ENCODE assay signal across 22 cellular contexts in genomic region chr22:29112102-29112501, GRCh38. TPM values are rescaled to one million over a fixed set of nuclear protein-coding genes. Genes with fewer than 3 reads are reported as not detected.
DNase-seq lines count a peak whose midpoint lies in the region; FAIRE-seq and TF ChIP-seq lines count a peak whose summit lies in the region.
"Had no signal": no experiment of that assay in that cellular context is flagged by ENCODE, and none has a peak within 500 bp of the region (broad histone marks: within the 10 kb centered on the region; RNA-seq: fewer than 3 reads in every experiment).

No MANE protein-coding gene starts in this region.

- no peak overlapping the region for H2BK120ac ChIP-seq in H1 (replicated peaks; ENCODE audit: low read depth, low read length)

- H3K27me3 ChIP-seq in H1 (replicated peaks in 1 of 4; ENCODE audit: control insufficient read depth in 3 of 4, extremely low read depth in 1 of 4, insufficient read depth in 3 of 4, low read length in 3 of 4) (no peaks in the 10 kb centered on the region), osteoblast (ENCODE audit: insufficient read depth, low read length) (no peaks in the 10 kb centered on the region)
- H3K27me3 ChIP-seq: breast epithelium, gastrocnemius medialis, left lung, right atrium auricular region, transverse colon had no signal

- H3K36me3 Mint-ChIP-seq in chondrocyte (ENCODE audit: low read depth) = no peaks in the 10 kb centered on the region
- H3K36me3 Mint-ChIP-seq in activated CD4-positive, alpha-beta T cell treated with anti-CD3 and anti-CD28 coated beads, Interleukin-2, amount 10 ng/mL, durations not matched to agents 24 days and 14 days (ENCODE audit: low read depth) = no peaks in the 10 kb centered on the region

- H3K27ac ChIP-seq in H1 (ENCODE audit: low read depth, low read length) (no peak overlapping the region), osteoblast (ENCODE audit: low read depth, low read length) (no peak overlapping the region), OCI-LY7 (ENCODE audit: low read depth, low read length, poor library complexity, severe bottlenecking) (no peak overlapping the region)
- H3K27ac ChIP-seq: epithelial cell of prostate, gastrocnemius medialis, left lung, right atrium auricular region had no signal

- peak; percentile 37 to 49 for TF ChIP-seq RAD21 in H1 (IDR thresholded peaks at IDR 0.05 in 1 of 2, conservative IDR thresholded peaks at IDR 0.05 in 1 of 2; ENCODE audit: low read depth in 2 of 2, low read length in 2 of 2)

- H3K4me1 Mint-ChIP-seq in chondrocyte (ENCODE audit: low read depth) = no peaks in the 10 kb centered on the region
- H3K4me1 Mint-ChIP-seq in activated CD4-positive, alpha-beta T cell treated with anti-CD3 and anti-CD28 coated beads, Interleukin-2, amount 10 ng/mL, durations not matched to agents 24 days and 14 days = no peaks in the 10 kb centered on the region

- no peaks in the 10 kb centered on the region for H3K9me3 ChIP-seq in H1 (ENCODE audit: insufficient read depth in 2 of 2, low read depth in 1 of 2, low read length in 1 of 2)
- H3K9me3 ChIP-seq in osteoblast (ENCODE audit: low read depth, low read length) = no peaks in the 10 kb centered on the region
- H3K9me3 ChIP-seq in OCI-LY7 (ENCODE audit: low read length) = no peaks in the 10 kb centered on the region
- H3K9me3 ChIP-seq: breast epithelium, gastrocnemius medialis, left lung, right atrium auricular region, transverse colon had no signal

- H3K23ac ChIP-seq in H1 (ENCODE audit: insufficient read length) = no peak overlapping the region

- peaks cover 0 to 2% (median 0%) of the 10 kb centered on the region in 4 experiments; a peak in 1 of 7 replicates for H3K4me1 ChIP-seq in H1 (replicated peaks in 1 of 4; ENCODE audit: control insufficient read depth in 3 of 4, insufficient read depth in 4 of 4, low read length in 3 of 4)
- peaks cover 7% of the 10 kb centered on the region for H3K4me1 ChIP-seq in osteoblast (ENCODE audit: insufficient read depth, low read length)
- no peaks in the 10 kb centered on the region for H3K4me1 ChIP-seq in OCI-LY7 (ENCODE audit: insufficient read depth, low read length, poor library complexity, severe bottlenecking)
- H3K4me1 ChIP-seq: breast epithelium had no signal

- peak; percentile 25 for DNase-seq in NCI-H2171 treated with DMSO at 0.1 percent for 48 hours (lab: John Stamatoyannopoulos, UW)
- DNase-seq in NCI-H2171 (lab: John Stamatoyannopoulos, UW) = no peak
- DNase-seq in NCI-H146 (lab: John Stamatoyannopoulos, UW) = peak; percentile 61
- no peak for DNase-seq in H1 (ENCODE audit: low read depth in 1 of 2, low spot score in 2 of 2)
- peak; percentile 30 for DNase-seq in osteoblast (ENCODE audit: insufficient read length, low spot score, missing footprints)
- no peak for DNase-seq in OCI-LY7 (ENCODE audit: low spot score)
- DNase-seq in chondrocyte (ENCODE audit: low spot score) = no peak
- DNase-seq in activated CD4-positive, alpha-beta T cell treated with anti-CD3 and anti-CD28 coated beads, Interleukin-2, amount 10 ng/mL, durations not matched to agents 24 days and 14 days = no peak
- DNase-seq: C1 segment of cervical spinal cord; gastrocnemius medialis; H9; left lung; NCI-H1105; stimulated activated naive CD8-positive, alpha-beta T cell treated with anti-CD3 and anti-CD28 coated beads, Interleukin-15, Interleukin-2, amounts not matched to agents 100 U/mL and 50 U/mL, for 24 hours; transverse colon had no signal

- H2AFZ ChIP-seq in H1 (ENCODE audit: low read length) = no peak overlapping the region
- no peak overlapping the region for H2AFZ ChIP-seq in osteoblast (ENCODE audit: low read length)
- H2AFZ ChIP-seq in OCI-LY7 (ENCODE audit: low read length) = no peak overlapping the region

- no peak for TF ChIP-seq POLR2A in H1 (IDR thresholded peaks at IDR 0.05; ENCODE audit: control extremely low read depth in 1 of 2, low read depth in 2 of 2, low read length in 2 of 2)

- no peak overlapping the region for H3K4ac ChIP-seq in H1 (replicated peaks; ENCODE audit: insufficient read length, low read depth, low read length)

- H3K23me2 ChIP-seq in H1 (ENCODE audit: low read depth, low read length) = no peaks in the 10 kb centered on the region

- no peak overlapping the region for H2BK20ac ChIP-seq in H1 (ENCODE audit: low read length)

- no peak for TF ChIP-seq EP300 in H1 (IDR thresholded peaks at IDR 0.05; ENCODE audit: borderline replicate concordance in 1 of 2, low read depth in 2 of 2, low read length in 2 of 2)

- 90% methylated on average over 3 of the region's 3 CpGs; no CpG with 5 or more reads in 1 of the 2 experiments for WGBS in H1 (ENCODE audit: extremely low coverage in 1 of 2, insufficient coverage in 1 of 2, insufficient read length in 1 of 2, insufficient replicate concordance in 2 of 2, low coverage in 1 of 2, low lambda C conversion rate in 2 of 2, missing lambda C conversion rate in 1 of 2), 2 experiments

- CTCF ChIA-PET in H1 (lab: Charles Lee; ENCODE audit: partially characterized antibody) (interaction anchor here (0.6 to 2.1 kb wide), 7 partner anchors 29 to 260 kb away, joined by 3 to 7 read pairs (median 4); no protein-coding TSS in a partner anchor), OCI-LY7 (lab: Charles Lee; ENCODE audit: unreplicated experiment) (no interaction called here)

- TF ChIP-seq CTCF in H1 (IDR thresholded peaks at IDR 0.05; ENCODE audit: control extremely low read depth in 1 of 3, insufficient read depth in 1 of 3, low read depth in 1 of 3, low read length in 3 of 3) = peak in 2 of 3 experiments; percentile 15 to 25; a peak in 2 of 4 replicates
- TF ChIP-seq CTCF in osteoblast (IDR thresholded peaks at IDR 0.05; ENCODE audit: extremely low read depth, low read depth, low read length) = no peak
- no peak for TF ChIP-seq CTCF in OCI-LY7 (conservative IDR thresholded peaks at IDR 0.05; ENCODE audit: low read length)
- TF ChIP-seq CTCF in chondrocyte (IDR thresholded peaks at IDR 0.05) = no peak

- H3K9ac ChIP-seq in H1 (replicated peaks in 1 of 4; ENCODE audit: extremely low read depth in 1 of 4, low read depth in 3 of 4, low read length in 3 of 4) = no peak overlapping the region

- H3K4me2 ChIP-seq in H1 (ENCODE audit: insufficient read depth in 1 of 2, low read depth in 2 of 2, low read length in 2 of 2) (no peak overlapping the region), osteoblast (ENCODE audit: insufficient read depth, low read length) (no peak overlapping the region), OCI-LY7 (ENCODE audit: low read length) (no peak overlapping the region)

- POLR2A ChIA-PET in H1 (lab: Charles Lee; ENCODE audit: partially characterized antibody) = no interaction called here
- POLR2A ChIA-PET in OCI-LY7 (lab: Charles Lee) = interaction anchor here (0.7 kb wide), 1 partner anchor 926 kb away, joined by 4 read pairs; no protein-coding TSS in a partner anchor

- H4K5ac ChIP-seq in H1 (ENCODE audit: insufficient read length, low read depth, low read length) = no peak overlapping the region

- H3K56ac ChIP-seq in H1 (replicated peaks; ENCODE audit: insufficient read length, low read depth, low read length) = no peak overlapping the region

- no peak for FAIRE-seq in H1 (lab: Jason Lieb, UNC)

- no peak overlapping the region for H3K4me3 Mint-ChIP-seq in chondrocyte (ENCODE audit: unreplicated experiment)
- no peak overlapping the region for H3K4me3 Mint-ChIP-seq in activated CD4-positive, alpha-beta T cell treated with anti-CD3 and anti-CD28 coated beads, Interleukin-2, amount 10 ng/mL, durations not matched to agents 24 days and 14 days
- H3K4me3 Mint-ChIP-seq: dendritic cell treated with granulocyte-macrophage colony-stimulating factor and Interleukin-4, amounts not matched to agents 40 ng/mL and 50 ng/mL, for 4 days; H9 had no signal

- H3K36me3 ChIP-seq in H1 (ENCODE audit: control insufficient read depth in 2 of 4, insufficient read depth in 4 of 4, low read length in 3 of 4) (no peaks in the 10 kb centered on the region), osteoblast (ENCODE audit: insufficient read depth, low read length) (no peaks in the 10 kb centered on the region), OCI-LY7 (ENCODE audit: insufficient read depth, low read length) (no peaks in the 10 kb centered on the region)
- H3K36me3 ChIP-seq: breast epithelium, gastrocnemius medialis, left lung, right atrium auricular region, transverse colon had no signal

- H3K9me2 ChIP-seq in OCI-LY7 (ENCODE audit: insufficient read depth, low read length) = no peaks in the 10 kb centered on the region

- H3K4me3 ChIP-seq in H1 (ENCODE audit: extremely low read depth in 1 of 4, insufficient read depth in 2 of 4, low read depth in 3 of 4, low read length in 4 of 4) (no peak overlapping the region), osteoblast (ENCODE audit: insufficient read depth, low read length) (no peak overlapping the region), OCI-LY7 (ENCODE audit: low read depth, low read length, poor library complexity, severe bottlenecking) (no peak overlapping the region)
- H3K4me3 ChIP-seq: breast epithelium, gastrocnemius medialis, left lung, right atrium auricular region, transverse colon had no signal

- H3K79me2 ChIP-seq in H1 (ENCODE audit: control insufficient read depth in 1 of 2, insufficient read depth in 2 of 2, low read length in 2 of 2) (no peaks in the 10 kb centered on the region), osteoblast (ENCODE audit: insufficient read depth, low read length) (no peaks in the 10 kb centered on the region), OCI-LY7 (ENCODE audit: insufficient read depth, low read depth, low read length) (no peaks in the 10 kb centered on the region)

- no peaks in the 10 kb centered on the region for H3K27me3 Mint-ChIP-seq in chondrocyte (ENCODE audit: low read depth)
- H3K27me3 Mint-ChIP-seq in activated CD4-positive, alpha-beta T cell treated with anti-CD3 and anti-CD28 coated beads, Interleukin-2, amount 10 ng/mL, durations not matched to agents 24 days and 14 days = peaks cover 18% of the 10 kb centered on the region

- no peak overlapping the region for H2BK12ac ChIP-seq in H1 (ENCODE audit: low read depth, low read length)

- H2AK5ac ChIP-seq in H1 (ENCODE audit: low read depth, low read length) = no peak overlapping the region

- no peak overlapping the region for H4K8ac ChIP-seq in H1 (ENCODE audit: extremely low read depth, insufficient read depth, low read length)

- H3K18ac ChIP-seq in H1 (ENCODE audit: extremely low read depth, low read length) = no peak overlapping the region

- no peaks in the 10 kb centered on the region for H3K9me3 Mint-ChIP-seq in chondrocyte (ENCODE audit: low read depth)
- no peaks in the 10 kb centered on the region for H3K9me3 Mint-ChIP-seq in activated CD4-positive, alpha-beta T cell treated with anti-CD3 and anti-CD28 coated beads, Interleukin-2, amount 10 ng/mL, durations not matched to agents 24 days and 14 days
- H3K9me3 Mint-ChIP-seq: dendritic cell treated with granulocyte-macrophage colony-stimulating factor and Interleukin-4, amounts not matched to agents 40 ng/mL and 50 ng/mL, for 4 days; H9 had no signal

- no peak overlapping the region for H3K14ac ChIP-seq in H1 (ENCODE audit: insufficient read length)

- no peak overlapping the region for H2BK5ac ChIP-seq in H1 (ENCODE audit: low read depth, low read length)

- no TSS peak for BruUV-seq in OCI-LY7 (replicated peaks; lab: Mats Ljungman, UMichigan)

- intact Hi-C loops in OCI-LY7 (cut with micrococcal nuclease; ENCODE audit: unreplicated experiment) = no loop called here
- intact Hi-C loops in activated CD4-positive, alpha-beta T cell treated with anti-CD3 and anti-CD28 coated beads, Interleukin-2, amount 10 ng/mL, durations not matched to agents 24 days and 14 days (cut with micrococcal nuclease) = no loop called here

- no peak overlapping the region for H4K91ac ChIP-seq in H1 (replicated peaks; ENCODE audit: insufficient read length, low read length)

- no peak overlapping the region for H3K27ac Mint-ChIP-seq in chondrocyte (ENCODE audit: unreplicated experiment)
- no peak overlapping the region for H3K27ac Mint-ChIP-seq in activated CD4-positive, alpha-beta T cell treated with anti-CD3 and anti-CD28 coated beads, Interleukin-2, amount 10 ng/mL, durations not matched to agents 24 days and 14 days
- H3K27ac Mint-ChIP-seq: dendritic cell treated with granulocyte-macrophage colony-stimulating factor and Interleukin-4, amounts not matched to agents 40 ng/mL and 50 ng/mL, for 4 days; H9 had no signal

- H3K79me1 ChIP-seq in H1 (ENCODE audit: low read depth, low read length) = no peaks in the 10 kb centered on the region

- H4K20me1 ChIP-seq in H1 (replicated peaks in 1 of 2; ENCODE audit: control insufficient read depth in 1 of 2, insufficient read depth in 2 of 2, low read length in 2 of 2) (no peaks in the 10 kb centered on the region), osteoblast (ENCODE audit: insufficient read depth, low read length) (no peaks in the 10 kb centered on the region), OCI-LY7 (ENCODE audit: insufficient read depth, low read length) (no peaks in the 10 kb centered on the region)

- no peak overlapping the region for H2BK15ac ChIP-seq in H1 (ENCODE audit: low read length)

RNA-seq across cellular contexts. Expression of gene KREMEN1, which starts 39.3 kb away (rescaled TPM):
- total RNA-seq in H1 (2021; fragmentation: NEBNext Ultra II Directional; extraction: Animal tissue kit (Norgen Biotek cat#: 25700)) = 3.2 TPM in 2 replicates
- polyA plus RNA-seq in H1 (2011; rRNA removed) = 2.1 and 5.9 TPM in 2 replicates
- 2.1 TPM for polyA plus RNA-seq in H1 (2011; cell fraction: cytosol; rRNA removed)
- polyA plus RNA-seq in H1 (2011; cell fraction: nucleus; rRNA removed) = 3.6 TPM
- polyA plus RNA-seq in H1 (2012, experiment 1 of 2) = 1.6 to 2.6 TPM (median 1.9 TPM) in 4 replicates
- polyA plus RNA-seq in H1 (2012, experiment 2 of 2) = 1.8 TPM
- polyA plus RNA-seq in H1 (2013, experiment 1 of 2) = 2.2 TPM
- polyA plus RNA-seq in H1 (2013, experiment 2 of 2) = 2.8 TPM
- polyA minus RNA-seq in H1 (2011; rRNA and poly(A)+ RNA removed) = 2.0 and 2.5 TPM in 2 replicates
- polyA minus RNA-seq in H1 (2011; cell fraction: cytosol; rRNA and poly(A)+ RNA removed) = 2.9 TPM
- polyA minus RNA-seq in H1 (2011; cell fraction: nucleus; rRNA and poly(A)+ RNA removed) = 1.7 TPM
- total RNA-seq in osteoblast = 6.5 and 7.7 TPM in 2 replicates
- not detected in 2 replicates for total RNA-seq in OCI-LY7 (2014; rRNA removed; shearing (Covaris generic))
- total RNA-seq in OCI-LY7 (2022) = not detected in 2 replicates
- total RNA-seq in chondrocyte = 5.0 to 7.3 TPM (median 7.3 TPM) in 3 replicates
- not detected in 2 replicates for total RNA-seq in activated CD4-positive, alpha-beta T cell treated with anti-CD3 and anti-CD28 coated beads, Interleukin-2, amount 10 ng/mL, durations not matched to agents 24 days and 14 days

RNA-seq across cellular contexts. Expression of gene C22orf31, which starts 50.5 kb away (rescaled TPM):
- not detected in 2 replicates for total RNA-seq in H1 (2021; fragmentation: NEBNext Ultra II Directional; extraction: Animal tissue kit (Norgen Biotek cat#: 25700))
- polyA plus RNA-seq in H1 (2011; rRNA removed) = not detected in 2 replicates
- polyA plus RNA-seq in H1 (2011; cell fraction: cytosol; rRNA removed) = not detected
- polyA plus RNA-seq in H1 (2011; cell fraction: nucleus; rRNA removed) = not detected
- not detected in 4 replicates for polyA plus RNA-seq in H1 (2012, experiment 1 of 2)
- not detected for polyA plus RNA-seq in H1 (2012, experiment 2 of 2)
- not detected for polyA plus RNA-seq in H1 (2013, experiment 1 of 2)
- polyA plus RNA-seq in H1 (2013, experiment 2 of 2) = not detected
- polyA minus RNA-seq in H1 (2011; rRNA and poly(A)+ RNA removed) = not detected in 2 replicates
- polyA minus RNA-seq in H1 (2011; cell fraction: cytosol; rRNA and poly(A)+ RNA removed) = not detected
- polyA minus RNA-seq in H1 (2011; cell fraction: nucleus; rRNA and poly(A)+ RNA removed) = not detected
- total RNA-seq in osteoblast (not detected in 2 replicates), OCI-LY7 (2022) (not detected in 2 replicates), chondrocyte (not detected in 3 replicates)
- total RNA-seq in OCI-LY7 (2014; rRNA removed; shearing (Covaris generic)) = not detected in 2 replicates
- not detected in 2 replicates for total RNA-seq in activated CD4-positive, alpha-beta T cell treated with anti-CD3 and anti-CD28 coated beads, Interleukin-2, amount 10 ng/mL, durations not matched to agents 24 days and 14 days
- total RNA-seq: A172; activated CD8-positive, alpha-beta memory T cell treated with anti-CD3 and anti-CD28 coated beads for 36 hours; gastrocnemius medialis; H9; right atrium auricular region; T-helper 2 cell treated with Interferon-gamma antibody and Interleukin-4, amounts not matched to agents 100 ng/mL and 5 ng/mL, for 36 hours; transverse colon had no signal

Comparison
In these comparisons a context has a peak if more than half of its experiments do, and no peak if none do; other contexts are left out.
1. DNase-seq: peak in NCI-H2171 treated with DMSO at 0.1 percent for 48 hours (single experiment), NCI-H146 (single experiment) and osteoblast (single experiment); none in NCI-H2171 (single experiment), H1 (0 of 2), OCI-LY7 (single experiment), chondrocyte (single experiment) and activated CD4-positive, alpha-beta T cell treated with anti-CD3 and anti-CD28 coated beads, Interleukin-2, amount 10 ng/mL, durations not matched to agents 24 days and 14 days (single experiment).
2. CTCF ChIP-seq: peak in H1 (2 of 3); none in osteoblast (single experiment), OCI-LY7 (single experiment) and chondrocyte (single experiment).